26 cellular contexts compared by ENCODE assay signal in genomic region chr9:68931821-68932220, GRCh38.
DNase-seq lines count a peak whose midpoint lies in the region; ATAC-seq, FAIRE-seq and TF ChIP-seq lines count a peak whose summit lies in the region.
"Had no signal": no experiment of that assay in that cellular context is flagged by ENCODE, and none has a peak within 500 bp of the region (broad histone marks: within the 10 kb centered on the region; RNA-seq: fewer than 3 reads in every experiment).

No MANE protein-coding gene starts in this region.

- H3K36me3 ChIP-seq in GM12878 (ENCODE audit: control insufficient read depth in 2 of 2, insufficient read depth in 2 of 2, low read length in 1 of 2) (peaks cover 0 to 2% of the 10 kb centered on the region in 2 experiments; a peak in 2 of 4 replicates), testis (ENCODE audit: low read depth, missing control alignments) (no peaks in the 10 kb centered on the region)
- H3K36me3 ChIP-seq: prostate gland, sigmoid colon, WERI-Rb-1 had no signal

- FAIRE-seq in GM12878 (lab: Jason Lieb, UNC) = no peak

- H4K20me1 ChIP-seq in GM12878 (ENCODE audit: control insufficient read depth, insufficient read depth) = no peaks in the 10 kb centered on the region

- CTCF ChIA-PET in GM12878 (lab: Yijun Ruan, JAX) = interaction anchor here (0.8 to 1.4 kb wide), 4 partner anchors 10 to 245 kb away, joined by 3 to 4 read pairs (median 4); no protein-coding TSS in a partner anchor

- WGBS in GM12878 (ENCODE audit: insufficient coverage, insufficient replicate concordance, low lambda C conversion rate, missing lambda C conversion rate) = 96% methylated on average over 6 of the region's 6 CpGs
- WGBS in testis, 2 donors = 39 to 51% methylated on average over 6 of the region's 6 CpGs

- BruUV-seq in GM12878 (replicated peaks; lab: Mats Ljungman, UMichigan) = no TSS peak

- in situ Hi-C loops in GM12878 (cut with MboI) = no loop called here

- no peaks in the 10 kb centered on the region for H3K27me3 ChIP-seq in GM12878 (replicated peaks in 1 of 2; ENCODE audit: control insufficient read depth in 2 of 2, insufficient read depth in 2 of 2, low read length in 1 of 2)
- no peaks in the 10 kb centered on the region for H3K27me3 ChIP-seq in testis
- H3K27me3 ChIP-seq: left lung, sigmoid colon had no signal

- TF ChIP-seq EP300 in GM12878 (IDR thresholded peaks at IDR 0.05; ENCODE audit: borderline replicate concordance in 1 of 2, control insufficient read depth in 1 of 2, low read depth in 2 of 2, low read length in 2 of 2) = no peak

- RAD21 ChIA-PET in GM12878 (lab: Charles Lee; ENCODE audit: unreplicated experiment) = no interaction called here

- POLR2A ChIA-PET in GM12878 (lab: Charles Lee) = interaction anchor here (1.3 to 1.7 kb wide), 2 partner anchors 15 to 55 kb away, joined by 3 read pairs; no protein-coding TSS in a partner anchor

- no peaks in the 10 kb centered on the region for H3K9me3 ChIP-seq in GM12878 (replicated peaks; ENCODE audit: control insufficient read depth, insufficient read depth, low read length)
- no peaks in the 10 kb centered on the region for H3K9me3 ChIP-seq in testis
- H3K9me3 ChIP-seq: left lung, prostate gland, sigmoid colon had no signal

- H3K4me2 ChIP-seq in GM12878 (ENCODE audit: control insufficient read depth, insufficient read depth) = no peak overlapping the region

- peaks cover 22% of the 10 kb centered on the region for H3K4me1 ChIP-seq in GM12878 (ENCODE audit: control insufficient read depth, insufficient read depth, low read length)
- H3K4me1 ChIP-seq in testis = peaks cover 8% of the 10 kb centered on the region
- H3K4me1 ChIP-seq: left lung, prostate gland had no signal

- no peaks in the 10 kb centered on the region for H3K79me2 ChIP-seq in GM12878 (ENCODE audit: control insufficient read depth, insufficient read depth, low read length)

- TF ChIP-seq POLR2A in GM12878 (IDR thresholded peaks at IDR 0.05; ENCODE audit: low read depth, low read length) (no peak), testis (IDR thresholded peaks at IDR 0.05) (no peak)

- no peaks in the 10 kb centered on the region for H3K9me3 Mint-ChIP-seq in activated naive CD4-positive, alpha-beta T cell treated with anti-CD3 and anti-CD28 coated beads, Interleukin-2, amount 50 U/mL, for 72 hours
- H3K9me3 Mint-ChIP-seq: activated T-cell treated with anti-CD3 and anti-CD28 coated beads, Interleukin-2, amount 50 U/mL, for 4 hours; CD4-positive, CD25-positive, alpha-beta regulatory T cell; naive B cell; stimulated activated memory B cell treated with anti-CD40 and anti-IgM and Interleukin-4, amounts not matched to agents 10 μg/mL and 1 μg/mL and 100 μg/mL, for 72 hours had no signal

- DNase-seq in activated naive CD4-positive, alpha-beta T cell treated with anti-CD3 and anti-CD28 coated beads, Interleukin-2, amount 50 U/mL, for 72 hours (ENCODE audit: low spot score in 2 of 2) = no peak
- DNase-seq in activated naive CD4-positive, alpha-beta T cell treated with Interleukin-2 at 50 U/mL for 16 hours = no peak
- DNase-seq in Jurkat, Clone E6-1 (ENCODE audit: low read depth, low spot score) = peak; percentile 76
- DNase-seq in GM12878 (ENCODE audit: low read depth, low spot score) = no peak
- DNase-seq in testis = peak; percentile 60
- no peak for DNase-seq in epidermal melanocyte (ENCODE audit: insufficient read length, low spot score)
- DNase-seq: activated T-cell treated with anti-CD3 and anti-CD28 coated beads, Interleukin-2, amount 50 U/mL, for 4 hours; EL; GM23248; hypothalamus; immature natural killer cell; Karpas-422; left lung; mesenchymal stem cell; MV-4-11; naive B cell; NCI-H146; NCI-H446 treated with DMSO at 0.1 percent for 48 hours; nucleus accumbens; sigmoid colon; stimulated activated CD4-positive, alpha-beta T cell treated with anti-CD3 and anti-CD28 coated beads, Interleukin-4, amount 100 ng/mL, for 4 hours; WERI-Rb-1 had no signal

- no peak overlapping the region for H3K4me3 ChIP-seq in Jurkat, Clone E6-1 (ENCODE audit: low read length)
- no peak overlapping the region for H3K4me3 ChIP-seq in GM12878
- H3K4me3 ChIP-seq in testis = no peak overlapping the region
- H3K4me3 ChIP-seq: GM23248, left lung, prostate gland, sigmoid colon had no signal

- SMC1A ChIA-PET in GM12878 (lab: Charles Lee; ENCODE audit: uncharacterized antibody, unreplicated experiment) = interaction anchor here (0.6 to 1.5 kb wide), 10 partner anchors 9 to 351 kb away, joined by 3 to 5 read pairs (median 4); no protein-coding TSS in a partner anchor

- intact Hi-C loops in GM12878 (cut with micrococcal nuclease; ENCODE audit: unreplicated experiment) (loop anchor here (2.0 kb wide), 1 partner anchor 15 kb away; no protein-coding TSS in a partner anchor), testis (cut with DNase I; ENCODE audit: low total_unique reads) (no loop called here)

- no peak overlapping the region for H2AFZ ChIP-seq in GM12878 (ENCODE audit: control insufficient read depth, low read depth, low read length)
- H2AFZ ChIP-seq: GM23248 had no signal

- H3K9ac ChIP-seq in GM12878 (ENCODE audit: control insufficient read depth, insufficient read depth, low read length) = no peak overlapping the region
- H3K9ac ChIP-seq: GM23248 had no signal

- peak overlapping the region; percentile 9; the same call in 1 of the 2 replicates for H3K27ac ChIP-seq in GM12878 (ENCODE audit: control insufficient read depth, insufficient read depth)
- peak overlapping the region; percentile 22 to 39 for H3K27ac ChIP-seq in testis
- H3K27ac ChIP-seq: GM23248, left lung, prostate gland, sigmoid colon, WERI-Rb-1 had no signal

- H3K36me3 Mint-ChIP-seq in activated naive CD4-positive, alpha-beta T cell treated with anti-CD3 and anti-CD28 coated beads, Interleukin-2, amount 50 U/mL, for 72 hours = peaks cover 0 to 5% of the 10 kb centered on the region in 2 donors
- H3K36me3 Mint-ChIP-seq: CD4-positive, CD25-positive, alpha-beta regulatory T cell; immature natural killer cell had no signal

- TF ChIP-seq CTCF in GM12878 (IDR thresholded peaks at IDR 0.05 in 2 of 3, conservative IDR thresholded peaks at IDR 0.05 in 1 of 3; ENCODE audit: control insufficient read depth in 2 of 3, extremely low read depth in 1 of 3, insufficient read depth in 1 of 3, low read depth in 3 of 3, low read length in 3 of 3) = no peak
- TF ChIP-seq CTCF in testis (IDR thresholded peaks at IDR 0.05) = no peak

- H3K27ac Mint-ChIP-seq in activated naive CD4-positive, alpha-beta T cell treated with anti-CD3 and anti-CD28 coated beads, Interleukin-2, amount 50 U/mL, for 72 hours = no peak overlapping the region
- H3K27ac Mint-ChIP-seq: immature natural killer cell; stimulated activated memory B cell treated with anti-CD40 and anti-IgM and Interleukin-4, amounts not matched to agents 10 μg/mL and 1 μg/mL and 100 μg/mL, for 72 hours had no signal

- TF ChIP-seq RAD21 in GM12878 (IDR thresholded peaks at IDR 0.05; ENCODE audit: insufficient read depth, low read depth, low read length) = no peak

- ATAC-seq in activated naive CD4-positive, alpha-beta T cell treated with anti-CD3 and anti-CD28 coated beads, Interleukin-2, amount 50 U/mL, for 72 hours = peak; percentile 65 to 82
- no peak for ATAC-seq in GM12878
- no peak for ATAC-seq in HG03039 (IDR thresholded peaks at IDR 0.05; ENCODE audit: unreplicated experiment)
- ATAC-seq: left lung; stimulated activated memory B cell treated with anti-CD40 and anti-IgM and Interleukin-4, amounts not matched to agents 10 μg/mL and 1 μg/mL and 100 μg/mL, for 72 hours had no signal

TF ChIP-seq in GM12878, 131 proteins besides CTCF, POLR2A, EP300 and RAD21:
- no peak for TF ChIP-seq CHD4 (IDR thresholded peaks at IDR 0.05)
- no peak for TF ChIP-seq GATAD2B (conservative IDR thresholded peaks at IDR 0.05; ENCODE audit: low read depth)

Comparison
In these comparisons a context has a peak if more than half of its experiments do, and no peak if none do; other contexts are left out.
1. ATAC-seq: peak in activated naive CD4-positive, alpha-beta T cell treated with anti-CD3 and anti-CD28 coated beads, Interleukin-2, amount 50 U/mL, for 72 hours (2 of 2); none in GM12878 (single experiment) and HG03039 (single experiment).
2. DNase-seq: peak in Jurkat, Clone E6-1 (single experiment) and testis (single experiment); none in activated naive CD4-positive, alpha-beta T cell treated with anti-CD3 and anti-CD28 coated beads, Interleukin-2, amount 50 U/mL, for 72 hours (0 of 2), activated naive CD4-positive, alpha-beta T cell treated with Interleukin-2 at 50 U/mL for 16 hours (single experiment), GM12878 (single experiment) and epidermal melanocyte (single experiment).